24 cellular contexts compared by ENCODE assay signal in the genomic region with DNA sequence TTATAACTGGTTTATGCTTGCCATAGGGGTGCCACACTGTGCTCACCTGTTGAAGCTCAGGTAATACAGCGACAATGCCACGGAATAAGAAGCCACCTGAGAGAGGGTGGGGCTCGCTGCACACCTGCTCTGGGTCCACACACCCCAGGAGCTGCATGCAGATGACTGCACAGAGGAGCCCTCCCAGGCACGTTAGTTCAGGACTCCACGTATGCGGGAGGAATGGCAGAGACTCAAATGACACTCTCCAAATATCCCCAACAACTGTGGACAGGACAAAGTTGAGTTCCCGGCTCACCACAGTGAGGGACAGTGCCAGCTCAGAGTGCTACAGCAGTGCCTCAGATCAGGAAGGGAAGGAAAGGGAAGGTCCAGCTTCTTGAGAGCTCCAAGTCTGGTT. TPM values are rescaled to one million over a fixed set of nuclear protein-coding genes. Genes with fewer than 3 reads are reported as not detected.
DNase-seq lines count a peak whose midpoint lies in the region; ATAC-seq and TF ChIP-seq lines count a peak whose summit lies in the region.
"Had no signal": no experiment of that assay in that cellular context is flagged by ENCODE, and none has a peak within 500 bp of the region (broad histone marks: within the 10 kb centered on the region; RNA-seq: fewer than 3 reads in every experiment).

No MANE protein-coding gene starts in this region.

- no peaks in the 10 kb centered on the region for H3K27me3 ChIP-seq in colonic mucosa

- peak overlapping the region; percentile 97 to 100 (median 99) for H3K27ac Mint-ChIP-seq in CD14-positive monocyte

- peaks cover 90% of the 10 kb centered on the region for H3K4me1 Mint-ChIP-seq in CD14-positive monocyte

- TF ChIP-seq CTCF in CD14-positive monocyte (IDR thresholded peaks at IDR 0.05), result no peak
- no peak for TF ChIP-seq CTCF in colonic mucosa (IDR thresholded peaks at IDR 0.05)

- peaks cover 10 to 11% of the 10 kb centered on the region in 2 donors for H3K36me3 Mint-ChIP-seq in CD14-positive monocyte

- H3K4me3 Mint-ChIP-seq in CD14-positive monocyte, result peak overlapping the region in 1 of 2 donors; percentile 54

- no peaks in the 10 kb centered on the region for H3K4me1 ChIP-seq in colonic mucosa
- H3K4me1 ChIP-seq: SJCRH30 had no signal

- no peaks in the 10 kb centered on the region for H3K36me3 ChIP-seq in colonic mucosa
- H3K36me3 ChIP-seq: SJCRH30 had no signal

- no peak for ATAC-seq in GM18498 (IDR thresholded peaks at IDR 0.05; ENCODE audit: unreplicated experiment)
- ATAC-seq: HepG2, PC-3, SK-N-SH treated with all-trans-retinoic acid at 6 μM for 48 hours had no signal

- H3K9me3 ChIP-seq in colonic mucosa, result no peaks in the 10 kb centered on the region

- intact Hi-C loops in CD14-positive monocyte (cut with micrococcal nuclease) (loop anchor here in 1 of 2 donors (2.0 to 10.0 kb wide), 3 partner anchors 13 to 859 kb away; a partner anchor contains a TSS), posterior vena cava (cut with DNase I) (no loop called here), colonic mucosa (cut with DNase I) (no loop called here)

- H3K9me3 Mint-ChIP-seq in CD14-positive monocyte, result peaks cover 0 to 16% (median 6%) of the 10 kb centered on the region in 7 donors

- H3K9ac ChIP-seq in colonic mucosa (ENCODE audit: low read depth in 2 of 2, low read length in 2 of 2), result no peak overlapping the region

- H3K27me3 Mint-ChIP-seq in CD14-positive monocyte (ENCODE audit: low read depth in 3 of 3), result peaks cover 0 to 3% (median 0%) of the 10 kb centered on the region in 3 donors

- peak; percentile 3 for DNase-seq in AG20443 (ENCODE audit: low spot score)
- no peak for DNase-seq in CD14-positive monocyte (ENCODE audit: low spot score)
- DNase-seq in islet precursor cell, result peak; percentile 32
- DNase-seq in posterior vena cava (ENCODE audit: low spot score), result peak; percentile 32
- DNase-seq in dedifferentiated amniotic fluid mesenchymal stem cell (ENCODE audit: extremely low spot score), result no peak
- DNase-seq in colonic mucosa, result no peak
- DNase-seq: Calu3; DMS79 treated with DMSO at 0.1 percent for 48 hours; Kasumi-1; NCI-H1105; NCI-H146; NCI-H2029; NCI-H446; NCI-H524 treated with DMSO at 0.1 percent for 48 hours; NCI-H774; NK-92 treated with Interleukin-12 subunit alpha and Interleukin-12 subunit beta, amount 100 ng/mL, for 24 hours; PC-3; SJCRH30 had no signal

- H3K4me3 ChIP-seq in colonic mucosa, result no peak overlapping the region
- H3K4me3 ChIP-seq: SJCRH30 had no signal

- no peak overlapping the region for H3K27ac ChIP-seq in colonic mucosa
- H3K27ac ChIP-seq: SJCRH30 had no signal

RNA-seq across cellular contexts. Expression of a gene that starts 5.8 kb away (rescaled TPM):
- 1,000 to 10,000 TPM; 6,268 to 7,680 TPM for polyA plus RNA-seq in CD14-positive monocyte
- total RNA-seq in posterior vena cava (10 to 100 TPM in 1 of 2 donors, 1 to 10 TPM in 1; 7.1 to 16.5 TPM), colonic mucosa (1 to 10 TPM in 1 of 2 donors, under 1 TPM in 1; 0.79 to 4.6 TPM)
- total RNA-seq: Calu3, HepG2, HT1080, MCF 10A, PC-3, SJCRH30 had no signal
- polyA plus RNA-seq: AG04450, HepG2 had no signal

RNA-seq across cellular contexts. Expression of a gene that starts 42.9 kb away (rescaled TPM):
- polyA plus RNA-seq in CD14-positive monocyte, result not detected
- total RNA-seq in posterior vena cava (not detected), colonic mucosa (not detected)
- total RNA-seq: Calu3, HepG2, HT1080, MCF 10A, PC-3, SJCRH30 had no signal
- polyA plus RNA-seq: AG04450, HepG2 had no signal

Comparison
In these comparisons a context has a peak if more than half of its experiments do, and no peak if none do; other contexts are left out.
1. DNase-seq: peak in AG20443 (single experiment), islet precursor cell (single experiment) and posterior vena cava (single experiment); none in CD14-positive monocyte (single experiment), dedifferentiated amniotic fluid mesenchymal stem cell (single experiment) and colonic mucosa (single experiment).